ENCODE assay signal across 1 cellular context in the genomic region with DNA sequence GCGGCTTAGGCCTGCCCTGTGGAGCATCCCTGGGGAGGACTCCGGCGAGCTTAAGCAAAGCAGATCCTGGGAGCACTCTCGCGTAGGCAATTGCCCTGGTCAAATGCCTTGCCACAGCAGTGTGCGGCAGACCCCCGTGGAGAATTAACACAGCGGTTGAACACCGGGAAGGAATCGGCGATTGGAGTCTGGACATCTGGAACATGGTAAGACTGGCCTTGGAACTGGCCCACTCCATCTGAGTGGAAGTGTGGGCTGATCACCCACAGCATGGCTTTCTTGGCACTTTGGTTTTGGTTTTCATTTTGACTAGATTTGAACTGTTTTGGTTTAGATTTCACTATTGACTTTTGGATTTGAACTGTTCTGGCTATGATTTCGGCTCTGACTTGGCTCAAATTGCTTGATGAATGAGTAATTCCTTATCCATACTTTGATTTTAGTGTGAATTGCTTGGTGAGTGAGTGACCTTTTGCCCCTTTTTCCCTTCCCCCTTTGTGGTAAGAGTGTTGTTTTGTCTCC.
TF ChIP-seq lines count a peak whose summit lies in the region.

No MANE protein-coding gene starts in this region.

TF ChIP-seq in GM23338, 12 proteins besides CTCF, POLR2A, EP300 and RAD21 (continued from another document):
- TF ChIP-seq, protein P1, sequence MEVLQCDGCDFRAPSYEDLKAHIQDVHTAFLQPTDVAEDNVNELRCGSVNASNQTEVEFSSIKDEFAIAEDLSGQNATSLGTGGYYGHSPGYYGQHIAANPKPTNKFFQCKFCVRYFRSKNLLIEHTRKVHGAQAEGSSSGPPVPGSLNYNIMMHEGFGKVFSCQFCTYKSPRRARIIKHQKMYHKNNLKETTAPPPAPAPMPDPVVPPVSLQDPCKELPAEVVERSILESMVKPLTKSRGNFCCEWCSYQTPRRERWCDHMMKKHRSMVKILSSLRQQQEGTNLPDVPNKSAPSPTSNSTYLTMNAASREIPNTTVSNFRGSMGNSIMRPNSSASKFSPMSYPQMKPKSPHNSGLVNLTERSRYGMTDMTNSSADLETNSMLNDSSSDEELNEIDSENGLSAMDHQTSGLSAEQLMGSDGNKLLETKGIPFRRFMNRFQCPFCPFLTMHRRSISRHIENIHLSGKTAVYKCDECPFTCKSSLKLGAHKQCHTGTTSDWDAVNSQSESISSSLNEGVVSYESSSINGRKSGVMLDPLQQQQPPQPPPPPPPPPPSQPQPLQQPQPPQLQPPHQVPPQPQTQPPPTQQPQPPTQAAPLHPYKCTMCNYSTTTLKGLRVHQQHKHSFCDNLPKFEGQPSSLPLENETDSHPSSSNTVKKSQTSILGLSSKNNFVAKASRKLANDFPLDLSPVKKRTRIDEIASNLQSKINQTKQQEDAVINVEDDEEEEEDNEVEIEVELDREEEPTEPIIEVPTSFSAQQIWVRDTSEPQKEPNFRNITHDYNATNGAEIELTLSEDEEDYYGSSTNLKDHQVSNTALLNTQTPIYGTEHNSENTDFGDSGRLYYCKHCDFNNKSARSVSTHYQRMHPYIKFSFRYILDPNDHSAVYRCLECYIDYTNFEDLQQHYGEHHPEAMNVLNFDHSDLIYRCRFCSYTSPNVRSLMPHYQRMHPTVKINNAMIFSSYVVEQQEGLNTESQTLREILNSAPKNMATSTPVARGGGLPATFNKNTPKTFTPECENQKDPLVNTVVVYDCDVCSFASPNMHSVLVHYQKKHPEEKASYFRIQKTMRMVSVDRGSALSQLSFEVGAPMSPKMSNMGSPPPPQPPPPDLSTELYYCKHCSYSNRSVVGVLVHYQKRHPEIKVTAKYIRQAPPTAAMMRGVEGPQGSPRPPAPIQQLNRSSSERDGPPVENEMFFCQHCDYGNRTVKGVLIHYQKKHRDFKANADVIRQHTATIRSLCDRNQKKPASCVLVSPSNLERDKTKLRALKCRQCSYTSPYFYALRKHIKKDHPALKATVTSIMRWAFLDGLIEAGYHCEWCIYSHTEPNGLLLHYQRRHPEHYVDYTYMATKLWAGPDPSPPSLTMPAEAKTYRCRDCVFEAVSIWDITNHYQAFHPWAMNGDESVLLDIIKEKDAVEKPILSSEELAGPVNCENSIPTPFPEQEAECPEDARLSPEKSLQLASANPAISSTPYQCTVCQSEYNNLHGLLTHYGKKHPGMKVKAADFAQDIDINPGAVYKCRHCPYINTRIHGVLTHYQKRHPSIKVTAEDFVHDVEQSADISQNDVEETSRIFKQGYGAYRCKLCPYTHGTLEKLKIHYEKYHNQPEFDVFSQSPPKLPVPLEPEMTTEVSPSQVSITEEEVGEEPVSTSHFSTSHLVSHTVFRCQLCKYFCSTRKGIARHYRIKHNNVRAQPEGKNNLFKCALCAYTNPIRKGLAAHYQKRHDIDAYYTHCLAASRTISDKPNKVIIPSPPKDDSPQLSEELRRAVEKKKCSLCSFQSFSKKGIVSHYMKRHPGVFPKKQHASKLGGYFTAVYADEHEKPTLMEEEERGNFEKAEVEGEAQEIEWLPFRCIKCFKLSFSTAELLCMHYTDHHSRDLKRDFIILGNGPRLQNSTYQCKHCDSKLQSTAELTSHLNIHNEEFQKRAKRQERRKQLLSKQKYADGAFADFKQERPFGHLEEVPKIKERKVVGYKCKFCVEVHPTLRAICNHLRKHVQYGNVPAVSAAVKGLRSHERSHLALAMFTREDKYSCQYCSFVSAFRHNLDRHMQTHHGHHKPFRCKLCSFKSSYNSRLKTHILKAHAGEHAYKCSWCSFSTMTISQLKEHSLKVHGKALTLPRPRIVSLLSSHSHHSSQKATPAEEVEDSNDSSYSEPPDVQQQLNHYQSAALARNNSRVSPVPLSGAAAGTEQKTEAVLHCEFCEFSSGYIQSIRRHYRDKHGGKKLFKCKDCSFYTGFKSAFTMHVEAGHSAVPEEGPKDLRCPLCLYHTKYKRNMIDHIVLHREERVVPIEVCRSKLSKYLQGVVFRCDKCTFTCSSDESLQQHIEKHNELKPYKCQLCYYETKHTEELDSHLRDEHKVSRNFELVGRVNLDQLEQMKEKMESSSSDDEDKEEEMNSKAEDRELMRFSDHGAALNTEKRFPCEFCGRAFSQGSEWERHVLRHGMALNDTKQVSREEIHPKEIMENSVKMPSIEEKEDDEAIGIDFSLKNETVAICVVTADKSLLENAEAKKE (CRISPR knock-in tag; IDR thresholded peaks at IDR 0.05), result no peak
- TF ChIP-seq ZNF331 (CRISPR knock-in tag; IDR thresholded peaks at IDR 0.05; ENCODE audit: low read depth) (no peak), ETS1 (IDR thresholded peaks at IDR 0.05) (no peak)
